Comparison of ENCODE assay signal across 15 cellular contexts in genomic region chr15:67095834-67096366, GRCh38. TPM values are rescaled to one million over a fixed set of nuclear protein-coding genes. Genes with fewer than 3 reads are reported as not detected.
DNase-seq lines count a peak whose midpoint lies in the region; ATAC-seq, FAIRE-seq and TF ChIP-seq lines count a peak whose summit lies in the region.
"Had no signal": no experiment of that assay in that cellular context is flagged by ENCODE, and none has a peak within 500 bp of the region (broad histone marks: within the 10 kb centered on the region; RNA-seq: fewer than 3 reads in every experiment).

No MANE protein-coding gene starts in this region.

- TF ChIP-seq RAD21 in K562 (CRISPR knock-in tag; conservative IDR thresholded peaks at IDR 0.05 in 1 of 2, IDR thresholded peaks at IDR 0.05 in 1 of 2): no peak

- peaks cover 43 to 59% of the 10 kb centered on the region in 2 experiments for H3K4me1 ChIP-seq in K562 (replicated peaks in 1 of 2; ENCODE audit: control insufficient read depth in 2 of 2, insufficient read depth in 2 of 2, low read length in 2 of 2)

- CTCF ChIA-PET in RWPE1 (lab: Yijun Ruan, JAX): no interaction called here
- CTCF ChIA-PET in K562 (lab: Yijun Ruan, JAX; ENCODE audit: low intra/inter-chr PET ratio): no interaction called here

- no TSS peak for BruUV-seq in K562 (replicated peaks; lab: Mats Ljungman, UMichigan)

- no peak overlapping the region for H2AFZ ChIP-seq in K562 (ENCODE audit: low read depth, low read length)
- H2AFZ ChIP-seq: GM23248 had no signal

- H3K27me3 Mint-ChIP-seq in activated naive CD4-positive, alpha-beta T cell treated with anti-CD3 and anti-CD28 coated beads, Interleukin-2, amount 50 U/mL, for 24 hours: no peaks in the 10 kb centered on the region
- no peaks in the 10 kb centered on the region for H3K27me3 Mint-ChIP-seq in stimulated activated naive B cell treated with anti-CD40 and anti-IgM and Interleukin-4, amounts not matched to agents 10 μg/mL and 1 μg/mL and 100 μg/mL, for 72 hours

- in situ Hi-C loops in K562 (cut with MboI): no loop called here

- DNase-seq in activated naive CD4-positive, alpha-beta T cell (lab: John Stamatoyannopoulos, UW): no peak
- DNase-seq in RWPE1 (ENCODE audit: low spot score): no peak
- no peak for DNase-seq in K562 (ENCODE audit: extremely low read depth in 1 of 4, low spot score in 3 of 4)
- no peak for DNase-seq in stimulated activated naive B cell treated with anti-CD40 and anti-IgM and Interleukin-4, amounts not matched to agents 10 μg/mL and 1 μg/mL and 100 μg/mL, for 72 hours
- DNase-seq in coronary artery (ENCODE audit: low spot score): no peak
- DNase-seq in left colon: no peak
- no peak for DNase-seq in epidermal melanocyte (ENCODE audit: insufficient read length, low spot score)
- DNase-seq: DMS 273 treated with DMSO at 0.1 percent for 48 hours; erythroblast; GM23248; NCI-H146; NCI-H226; NK-92 treated with Interleukin-12 subunit alpha and Interleukin-12 subunit beta, amount 100 ng/mL, for 24 hours; SHP77 had no signal

- H3K27ac Mint-ChIP-seq in activated naive CD4-positive, alpha-beta T cell treated with anti-CD3 and anti-CD28 coated beads, Interleukin-2, amount 50 U/mL, for 24 hours: peak overlapping the region; percentile 30
- peak overlapping the region; percentile 79 for H3K27ac Mint-ChIP-seq in stimulated activated naive B cell treated with anti-CD40 and anti-IgM and Interleukin-4, amounts not matched to agents 10 μg/mL and 1 μg/mL and 100 μg/mL, for 72 hours

- POLR2A ChIA-PET in RWPE1 (lab: Yijun Ruan, JAX; ENCODE audit: low non-redundant PET): no interaction called here
- POLR2A ChIA-PET in K562 (lab: Yijun Ruan, JAX): interaction anchor here (1.9 kb wide), 1 partner anchor 11 kb away, joined by 4 read pairs; no protein-coding TSS in a partner anchor

- H3K27me3 ChIP-seq in K562 (ENCODE audit: control insufficient read depth in 2 of 2, insufficient read depth in 2 of 2, low read length in 2 of 2): no peaks in the 10 kb centered on the region

- WGBS in K562 (ENCODE audit: insufficient coverage, low coverage, missing lambda C conversion rate): 53% methylated on average over 8 of the region's 8 CpGs

- H3K79me2 ChIP-seq in K562 (ENCODE audit: control insufficient read depth, insufficient read depth, low read length): peaks cover 87% of the 10 kb centered on the region

- H3K4me2 ChIP-seq in K562 (ENCODE audit: insufficient read depth, low read length): no peak overlapping the region

- peaks cover 7% of the 10 kb centered on the region for H3K36me3 Mint-ChIP-seq in activated naive CD4-positive, alpha-beta T cell treated with anti-CD3 and anti-CD28 coated beads, Interleukin-2, amount 50 U/mL, for 24 hours
- H3K36me3 Mint-ChIP-seq in stimulated activated naive B cell treated with anti-CD40 and anti-IgM and Interleukin-4, amounts not matched to agents 10 μg/mL and 1 μg/mL and 100 μg/mL, for 72 hours: peaks cover 28 to 36% of the 10 kb centered on the region in 2 donors

- H3K9ac ChIP-seq in K562 (ENCODE audit: insufficient read depth in 1 of 2, low read depth in 2 of 2, low read length in 2 of 2): no peak overlapping the region
- H3K9ac ChIP-seq: GM23248 had no signal

- H4K20me1 ChIP-seq in K562 (replicated peaks; ENCODE audit: control insufficient read depth, insufficient read depth, low read length): peaks cover 3% of the 10 kb centered on the region; the same call in 1 of the 2 replicates

- H3K4me1 Mint-ChIP-seq in activated naive CD4-positive, alpha-beta T cell treated with anti-CD3 and anti-CD28 coated beads, Interleukin-2, amount 50 U/mL, for 24 hours: peaks cover 31% of the 10 kb centered on the region
- H3K4me1 Mint-ChIP-seq in stimulated activated naive B cell treated with anti-CD40 and anti-IgM and Interleukin-4, amounts not matched to agents 10 μg/mL and 1 μg/mL and 100 μg/mL, for 72 hours: peaks cover 0 to 79% of the 10 kb centered on the region in 2 donors

- H3K4me3 ChIP-seq in K562: no peak overlapping the region
- no peak overlapping the region for H3K4me3 ChIP-seq in coronary artery
- H3K4me3 ChIP-seq: GM23248 had no signal

- H3K4me3 Mint-ChIP-seq in activated naive CD4-positive, alpha-beta T cell treated with anti-CD3 and anti-CD28 coated beads, Interleukin-2, amount 50 U/mL, for 24 hours: no peak overlapping the region
- no peak overlapping the region for H3K4me3 Mint-ChIP-seq in stimulated activated naive B cell treated with anti-CD40 and anti-IgM and Interleukin-4, amounts not matched to agents 10 μg/mL and 1 μg/mL and 100 μg/mL, for 72 hours

- intact Hi-C loops in K562 (cut with micrococcal nuclease): no loop called here
- intact Hi-C loops in left colon (cut with DNase I, micrococcal nuclease): no loop called here

- no peaks in the 10 kb centered on the region for H3K9me1 ChIP-seq in K562 (ENCODE audit: control insufficient read depth, insufficient read depth, low read length)

- H3K27ac ChIP-seq in RWPE1 (peak overlapping the region; percentile 74), K562 (ENCODE audit: extremely low read depth, low read depth, low read length) (peak overlapping the region; percentile 43; the same call in 1 of the 3 replicates), coronary artery (no peak overlapping the region)

- TF ChIP-seq CTCF in RWPE1 (conservative IDR thresholded peaks at IDR 0.05; ENCODE audit: low read depth) (no peak), K562 (IDR thresholded peaks at IDR 0.05 in 2 of 3, conservative IDR thresholded peaks at IDR 0.05 in 1 of 3; ENCODE audit: insufficient read depth in 2 of 3, low read depth in 1 of 3, low read length in 3 of 3) (no peak), coronary artery (IDR thresholded peaks at IDR 0.05) (no peak)

- peaks cover 49% of the 10 kb centered on the region; the same call in 2 of the 3 replicates for H3K36me3 ChIP-seq in K562 (ENCODE audit: control insufficient read depth, insufficient read depth, low read length)

- no peaks in the 10 kb centered on the region for H3K9me3 ChIP-seq in K562 (replicated peaks; ENCODE audit: control insufficient read depth, insufficient read depth, low read depth, low read length)

- no peak for TF ChIP-seq EP300 in K562 (IDR thresholded peaks at IDR 0.05; ENCODE audit: low read length)

- ATAC-seq in K562 (no peak), left colon (no peak)
- no peak for ATAC-seq in stimulated activated naive B cell treated with anti-CD40 and anti-IgM and Interleukin-4, amounts not matched to agents 10 μg/mL and 1 μg/mL and 100 μg/mL, for 72 hours (replicated peaks)

- FAIRE-seq in K562 (lab: Jason Lieb, UNC): peak; percentile 37

- no peaks in the 10 kb centered on the region for H3K9me3 Mint-ChIP-seq in activated naive CD4-positive, alpha-beta T cell treated with anti-CD3 and anti-CD28 coated beads, Interleukin-2, amount 50 U/mL, for 24 hours
- H3K9me3 Mint-ChIP-seq in stimulated activated naive B cell treated with anti-CD40 and anti-IgM and Interleukin-4, amounts not matched to agents 10 μg/mL and 1 μg/mL and 100 μg/mL, for 72 hours: no peaks in the 10 kb centered on the region

- no peak for TF ChIP-seq POLR2A in K562 (conservative IDR thresholded peaks at IDR 0.05)

TF ChIP-seq in K562, 482 proteins besides CTCF, POLR2A, EP300 and RAD21 (continues in another document):
- TF ChIP-seq ZNF586 (CRISPR knock-in tag; conservative IDR thresholded peaks at IDR 0.05): no peak
- TF ChIP-seq CEBPG (CRISPR knock-in tag; IDR thresholded peaks at IDR 0.05): no peak
- peak in 1 of 2 experiments; percentile 25; a peak in 1 of 4 replicates for TF ChIP-seq CEBPG (tag; conservative IDR thresholded peaks at IDR 0.05 in 1 of 2, IDR thresholded peaks at IDR 0.05 in 1 of 2)
- no peak for TF ChIP-seq MEF2A (IDR thresholded peaks at IDR 0.05; ENCODE audit: control insufficient read depth, low read depth, low read length)
- TF ChIP-seq MEIS2 (IDR thresholded peaks at IDR 0.05; ENCODE audit: partially characterized antibody): peak; percentile 26
- no peak for TF ChIP-seq JUND (IDR thresholded peaks at IDR 0.05; ENCODE audit: borderline replicate concordance, low read depth, low read length)
- no peak for TF ChIP-seq JUND (tag; IDR thresholded peaks at IDR 0.05; ENCODE audit: borderline replicate concordance, low read depth, low read length)
- no peak for TF ChIP-seq ELF2 (CRISPR knock-in tag; IDR thresholded peaks at IDR 0.05)

RNA-seq across cellular contexts. Expression of gene SMAD3, which starts 30.5 kb away (rescaled TPM):
- total RNA-seq in K562 (2011; cell fraction: chromatin; rRNA removed; ENCODE audit: low replicate concordance): 61.6 and 88.8 TPM in 2 replicates
- total RNA-seq in K562 (2011; cell fraction: nucleolus; rRNA removed): 33.5 and 35.9 TPM in 2 replicates
- 44.2 and 72.8 TPM in 2 replicates for total RNA-seq in K562 (2011; cell fraction: nucleoplasm; rRNA removed)
- total RNA-seq in K562 (2014; rRNA removed) (11.1 and 11.9 TPM in 2 replicates), K562 (2014; rRNA removed; fragmentation: Illumina TruSeq; extraction: Trizol) (9.2 and 11.0 TPM in 2 replicates), K562 (2015; rRNA removed; fragmentation: Illumina TruSeq; extraction: Trizol) (9.1 and 9.6 TPM in 2 replicates), K562 (2021) (24.3 and 30.1 TPM in 2 replicates), left colon (10 to 100 TPM; 33.3 to 60.7 TPM)
- polyA plus RNA-seq in K562 (2011; rRNA removed) (14.6 and 22.6 TPM in 2 replicates), K562 (2014; fragmentation: Illumina TruSeq; extraction: Trizol) (34.7 and 39.2 TPM in 2 replicates), K562 (2014; fragmentation: Nextera tagmentation; extraction: Ambion mirVana) (1 to 10 TPM; 4.3 to 5.0 TPM), K562 (2014; rRNA removed) (13.3 and 14.3 TPM in 2 replicates)
- polyA plus RNA-seq in K562 (2011; cell fraction: cytosol; rRNA removed): 11.5 and 14.8 TPM in 2 replicates
- polyA plus RNA-seq in K562 (2011; cell fraction: nucleus; rRNA removed): 52.1 and 90.9 TPM in 2 replicates
- 17.9 and 20.7 TPM in 2 replicates for polyA plus RNA-seq in K562 (2012)
- polyA minus RNA-seq in K562 (2011; rRNA and poly(A)+ RNA removed): 14.9 and 15.1 TPM in 2 replicates
- polyA minus RNA-seq in K562 (2011; cell fraction: cytosol; rRNA and poly(A)+ RNA removed): 15.1 and 16.3 TPM in 2 replicates
- 12.7 and 18.8 TPM in 2 replicates for polyA minus RNA-seq in K562 (2011; cell fraction: nucleus; rRNA and poly(A)+ RNA removed)

Comparison
In these comparisons a context has a peak if more than half of its experiments do, and no peak if none do; other contexts are left out.
1. H3K27ac ChIP-seq: peak in RWPE1 (single experiment) and K562 (single experiment); none in coronary artery (0 of 2).